ENCODE assay signal across 17 cellular contexts in the genomic region with DNA sequence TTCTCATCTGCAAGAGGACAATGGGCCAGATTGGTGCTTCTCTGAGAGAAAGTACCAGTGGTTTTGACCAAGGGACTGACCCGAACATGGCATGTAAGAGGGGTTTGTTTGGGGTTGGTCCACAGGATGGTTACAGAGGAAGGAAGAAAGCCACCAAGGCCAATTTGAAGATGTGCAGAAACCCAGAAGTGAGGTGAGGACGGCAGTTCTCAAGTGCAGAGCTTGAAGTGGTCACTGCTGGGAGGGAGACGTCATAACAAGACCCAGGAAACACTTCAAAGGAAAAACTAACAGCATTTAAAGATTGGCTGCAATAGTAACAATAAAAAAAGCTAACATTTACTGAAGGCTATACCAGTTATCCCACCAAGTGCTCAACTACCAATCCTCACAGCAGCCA. TPM values are rescaled to one million over a fixed set of nuclear protein-coding genes. Genes with fewer than 3 reads are reported as not detected.
"Had no signal": no experiment of that assay in that cellular context is flagged by ENCODE, and none has a peak within 500 bp of the region (broad histone marks: within the 10 kb centered on the region; RNA-seq: fewer than 3 reads in every experiment).

No MANE protein-coding gene starts in this region.

- H3K9me3 Mint-ChIP-seq: activated CD4-positive, alpha-beta T cell treated with anti-CD3 and anti-CD28 coated beads, Interleukin-2, amount 10 ng/mL, durations not matched to agents 24 days and 14 days; activated T-cell treated with anti-CD3 and anti-CD28 coated beads, Interleukin-2, amount 50 U/mL, for 72 hours; nephron progenitor cell; stimulated activated memory B cell treated with anti-CD40 and anti-IgM and Interleukin-4, amounts not matched to agents 10 μg/mL and 1 μg/mL and 100 μg/mL, for 72 hours had no signal

- H3K27ac ChIP-seq: brain microvascular endothelial cell, SK-N-MC had no signal

- H3K36me3 ChIP-seq: brain microvascular endothelial cell, gastrocnemius medialis, sigmoid colon had no signal

- H3K27ac Mint-ChIP-seq: nephron progenitor cell; stimulated activated memory B cell treated with anti-CD40 and anti-IgM and Interleukin-4, amounts not matched to agents 10 μg/mL and 1 μg/mL and 100 μg/mL, for 72 hours had no signal

- H3K9me3 ChIP-seq: gastrocnemius medialis, sigmoid colon had no signal

- H3K4me3 Mint-ChIP-seq: activated CD4-positive, alpha-beta T cell treated with anti-CD3 and anti-CD28 coated beads, Interleukin-2, amount 10 ng/mL, durations not matched to agents 24 days and 14 days; activated T-cell treated with anti-CD3 and anti-CD28 coated beads, Interleukin-2, amount 50 U/mL, for 72 hours; nephron progenitor cell; stimulated activated memory B cell treated with anti-CD40 and anti-IgM and Interleukin-4, amounts not matched to agents 10 μg/mL and 1 μg/mL and 100 μg/mL, for 72 hours had no signal

- H3K36me3 Mint-ChIP-seq: stimulated activated memory B cell treated with anti-CD40 and anti-IgM and Interleukin-4, amounts not matched to agents 10 μg/mL and 1 μg/mL and 100 μg/mL, for 72 hours had no signal

- H3K4me3 ChIP-seq: gastrocnemius medialis, sigmoid colon, SK-N-MC had no signal

- DNase-seq: activated CD4-positive, alpha-beta T cell treated with anti-CD3 and anti-CD28 coated beads, Interleukin-2, amount 10 ng/mL, durations not matched to agents 24 days and 14 days; activated T-cell treated with anti-CD3 and anti-CD28 coated beads, Interleukin-2, amount 50 U/mL, for 72 hours; aorta; brain microvascular endothelial cell; central memory CD4-positive, alpha-beta T cell; gastrocnemius medialis; head of caudate nucleus; kidney glomerular epithelial cell; mesendoderm; nephron progenitor cell; nucleus accumbens; sigmoid colon; stimulated activated CD4-positive, alpha-beta T cell treated with anti-CD3 and anti-CD28 coated beads, Interleukin-4, amount 100 ng/mL, for 4 hours; T1000 had no signal

- ATAC-seq: activated T-cell treated with anti-CD3 and anti-CD28 coated beads, Interleukin-2, amount 50 U/mL, for 72 hours; esophagus mucosa; gastrocnemius medialis; stimulated activated memory B cell treated with anti-CD40 and anti-IgM and Interleukin-4, amounts not matched to agents 10 μg/mL and 1 μg/mL and 100 μg/mL, for 72 hours had no signal

- H3K27me3 ChIP-seq: brain microvascular endothelial cell, gastrocnemius medialis, sigmoid colon had no signal

- H3K27me3 Mint-ChIP-seq: activated CD4-positive, alpha-beta T cell treated with anti-CD3 and anti-CD28 coated beads, Interleukin-2, amount 10 ng/mL, durations not matched to agents 24 days and 14 days had no signal

RNA-seq across cellular contexts. Expression of a gene that starts 29.1 kb away (rescaled TPM):
- total RNA-seq: esophagus mucosa had no signal
